ENCODE assay signal across 1 cellular context in genomic region chr9:97593960-97594359, GRCh38.
TF ChIP-seq lines count a peak whose summit lies in the region.

No MANE protein-coding gene starts in this region.

TF ChIP-seq in SK-N-SH, 30 proteins besides CTCF, POLR2A, EP300 and RAD21 (continued from another document):
- TF ChIP-seq REST (IDR thresholded peaks at IDR 0.05; ENCODE audit: low read depth, low read length) (no peak), CHD2 (IDR thresholded peaks at IDR 0.05; ENCODE audit: low read length, partially characterized antibody) (no peak), GATA2 (CRISPR knock-in tag; IDR thresholded peaks at IDR 0.05) (no peak), FOXJ3 (CRISPR knock-in tag; IDR thresholded peaks at IDR 0.05) (no peak), RFX5 (IDR thresholded peaks at IDR 0.05; ENCODE audit: low read length) (no peak), MAX (IDR thresholded peaks at IDR 0.05; ENCODE audit: low read depth) (no peak), RCOR1 (IDR thresholded peaks at IDR 0.05; ENCODE audit: low read length) (no peak), MXI1 (IDR thresholded peaks at IDR 0.05; ENCODE audit: low read depth, low read length) (no peak)
